ENCODE assay signal across 8 cellular contexts in genomic region chr13:51585234-51585672, GRCh38. TPM values are rescaled to one million over a fixed set of nuclear protein-coding genes. Genes with fewer than 3 reads are reported as not detected.
DNase-seq lines count a peak whose midpoint lies in the region; ATAC-seq, FAIRE-seq and TF ChIP-seq lines count a peak whose summit lies in the region.

No MANE protein-coding gene starts in this region.

- intact Hi-C loops in posterior cingulate gyrus (cut with DNase I) = loop anchor here (2.0 kb wide), 1 partner anchor 48 kb away; no protein-coding TSS in a partner anchor

- peaks cover 6% of the 10 kb centered on the region for H3K4me1 ChIP-seq in stomach smooth muscle (ENCODE audit: control insufficient read depth, insufficient read depth, low read length)

- H3K36me3 ChIP-seq in stomach smooth muscle (ENCODE audit: control insufficient read depth in 2 of 2, insufficient read depth in 2 of 2, low read length in 2 of 2) = no peaks in the 10 kb centered on the region

- H3K27ac Mint-ChIP-seq in activated naive CD8-positive, alpha-beta T cell treated with anti-CD3 and anti-CD28 coated beads, Interleukin-2, amount 10 ng/mL, durations not matched to agents 7 days and 5 days = peak overlapping the region; percentile 82

- H3K4me3 ChIP-seq in stomach smooth muscle (ENCODE audit: low read length in 2 of 2) = peak overlapping the region; percentile 85 to 94

- no peaks in the 10 kb centered on the region for H3K27me3 Mint-ChIP-seq in activated naive CD8-positive, alpha-beta T cell treated with anti-CD3 and anti-CD28 coated beads, Interleukin-2, amount 10 ng/mL, durations not matched to agents 7 days and 5 days

- DNase-seq in KG1 (lab: John Stamatoyannopoulos, UW) = peak; percentile 55
- no peak for DNase-seq in activated naive CD8-positive, alpha-beta T cell treated with anti-CD3 and anti-CD28 coated beads, Interleukin-2, amount 10 ng/mL, durations not matched to agents 7 days and 5 days
- DNase-seq in posterior cingulate gyrus = no peak

- TF ChIP-seq CTCF in C4-2B (conservative IDR thresholded peaks at IDR 0.05) = no peak

- H3K4me1 Mint-ChIP-seq in activated naive CD8-positive, alpha-beta T cell treated with anti-CD3 and anti-CD28 coated beads, Interleukin-2, amount 10 ng/mL, durations not matched to agents 7 days and 5 days = peaks cover 17% of the 10 kb centered on the region

- no peaks in the 10 kb centered on the region for H3K9me3 Mint-ChIP-seq in activated naive CD8-positive, alpha-beta T cell treated with anti-CD3 and anti-CD28 coated beads, Interleukin-2, amount 10 ng/mL, durations not matched to agents 7 days and 5 days

- H3K27me3 ChIP-seq in stomach smooth muscle (ENCODE audit: control insufficient read depth in 1 of 2, insufficient read depth in 2 of 2, low read length in 2 of 2) = no peaks in the 10 kb centered on the region

- POLR2A ChIA-PET in activated naive CD8-positive, alpha-beta T cell treated with anti-CD3 and anti-CD28 coated beads, Interleukin-2, amount 10 ng/mL, durations not matched to agents 7 days and 5 days (lab: Charles Lee) = interaction anchor here (0.6 to 4.5 kb wide), 4 partner anchors 29 to 184 kb away, joined by 3 to 73 read pairs (median 8); partner anchors contain the start of gene INTS6

- H3K36me3 Mint-ChIP-seq in activated naive CD8-positive, alpha-beta T cell treated with anti-CD3 and anti-CD28 coated beads, Interleukin-2, amount 10 ng/mL, durations not matched to agents 7 days and 5 days = peaks cover 3% of the 10 kb centered on the region

- peak; percentile 82 for FAIRE-seq in islet of Langerhans (lab: Jason Lieb, UNC)

- no peaks in the 10 kb centered on the region for H3K9me3 ChIP-seq in stomach smooth muscle (ENCODE audit: control insufficient read depth in 2 of 2, low read length in 2 of 2)

- peak overlapping the region; percentile 93 for H3K4me3 Mint-ChIP-seq in activated naive CD8-positive, alpha-beta T cell treated with anti-CD3 and anti-CD28 coated beads, Interleukin-2, amount 10 ng/mL, durations not matched to agents 7 days and 5 days

- H3K27ac ChIP-seq in C4-2B = peak overlapping the region; percentile 81
- H3K27ac ChIP-seq in stomach smooth muscle (ENCODE audit: low read length) = peak overlapping the region; percentile 98

- no peak for ATAC-seq in activated naive CD8-positive, alpha-beta T cell treated with anti-CD3 and anti-CD28 coated beads, Interleukin-2, amount 10 ng/mL, durations not matched to agents 7 days and 5 days (ENCODE audit: low read depth)
- ATAC-seq in HG03135 (IDR thresholded peaks at IDR 0.05; ENCODE audit: unreplicated experiment) = no peak
- no peak for ATAC-seq in HG03108 (IDR thresholded peaks at IDR 0.05; ENCODE audit: unreplicated experiment)

- peak overlapping the region; percentile 77 to 80 for H3K9ac ChIP-seq in stomach smooth muscle (ENCODE audit: low read length in 2 of 2)

RNA-seq across cellular contexts. Expression of gene WDFY2, which starts 1.0 kb away (rescaled TPM):
- total RNA-seq in activated naive CD8-positive, alpha-beta T cell treated with anti-CD3 and anti-CD28 coated beads, Interleukin-2, amount 10 ng/mL, durations not matched to agents 7 days and 5 days = 10 to 100 TPM; 12.7 to 15.5 TPM
